9 cellular contexts compared by ENCODE assay signal in the genomic region with DNA sequence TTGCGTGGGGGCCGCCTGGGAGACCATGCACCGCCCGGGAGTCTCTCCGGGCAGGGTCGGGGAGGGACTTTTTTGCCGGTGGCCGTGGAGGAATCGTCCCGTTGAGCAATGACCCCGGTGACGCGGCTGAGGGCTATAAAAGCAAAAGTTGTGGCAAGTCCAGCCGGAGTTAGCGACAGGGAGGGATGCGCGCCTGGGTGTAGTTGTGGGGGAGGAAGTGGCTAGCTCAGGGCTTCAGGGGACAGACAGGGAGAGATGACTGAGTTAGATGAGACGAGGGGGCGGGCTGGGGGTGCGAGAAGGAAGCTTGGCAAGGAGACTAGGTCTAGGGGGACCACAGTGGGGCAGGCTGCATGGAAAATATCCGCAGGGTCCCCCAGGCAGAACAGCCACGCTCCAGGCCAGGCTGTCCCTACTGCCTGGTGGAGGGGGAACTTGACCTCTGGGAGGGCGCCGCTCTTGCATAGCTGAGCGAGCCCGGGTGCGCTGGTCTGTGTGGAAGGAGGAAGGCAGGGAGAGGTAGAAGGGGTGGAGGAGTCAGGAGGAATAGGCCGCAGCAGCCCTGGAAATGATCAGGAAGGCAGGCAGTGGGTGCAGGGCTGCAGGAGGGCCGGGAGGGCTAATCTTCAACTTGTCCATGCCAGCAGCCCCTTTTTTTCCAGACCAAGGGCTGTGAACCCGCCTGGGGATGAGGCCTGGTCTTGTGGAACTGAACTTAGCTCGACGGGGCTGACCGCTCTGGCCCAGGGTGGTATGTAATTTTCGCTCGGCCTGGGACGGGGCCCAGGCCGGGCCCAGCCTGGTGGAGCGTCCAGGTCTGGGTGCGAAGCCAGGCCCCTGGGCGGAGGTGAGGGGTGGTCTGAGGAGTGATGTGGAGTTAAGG. TPM values are rescaled to one million over a fixed set of nuclear protein-coding genes. Genes with fewer than 3 reads are reported as not detected.
A peak's percentile ranks its signal among the peaks of the same experiment; 100 is the strongest.
DNase-seq lines count a peak whose midpoint lies in the region; ATAC-seq, FAIRE-seq and TF ChIP-seq lines count a peak whose summit lies in the region.
"Had no signal": no experiment of that assay in that cellular context is flagged by ENCODE, and none has a peak within 500 bp of the region (broad histone marks: within the 10 kb centered on the region; RNA-seq: fewer than 3 reads in every experiment).

TSS of gene NEAT1 (plus strand) at position 166 of the 883 bp plus-strand sequence.

- H3K4me3 ChIP-seq in endothelial cell of umbilical vein (replicated peaks in 1 of 3; ENCODE audit: insufficient read depth in 1 of 3, low read depth in 1 of 3, low read length in 3 of 3) (peak within 1 kb of the TSS; percentile 52 to 95 (median 67)), mononuclear cell (ENCODE audit: low read length) (peak within 1 kb of the TSS; percentile 99)

- no peak within 1 kb of the TSS for H2AFZ ChIP-seq in endothelial cell of umbilical vein (ENCODE audit: low read depth, low read length)

- intact Hi-C loops in CD14-positive monocyte (cut with micrococcal nuclease), result loop anchor here (1.0 to 2.0 kb wide), 2 partner anchors 74 to 76 kb away; partner anchors contain the start of gene MALAT1 (in 1 of the 2)
- intact Hi-C loops in endothelial cell of umbilical vein (cut with micrococcal nuclease), result loop anchor here (1.0 kb wide), 3 partner anchors 41 to 192 kb away; partner anchors contain the start of genes PCNX3 and SLC25A45

- H3K4me2 ChIP-seq in endothelial cell of umbilical vein (ENCODE audit: insufficient read depth, low read length), result peak within 1 kb of the TSS; percentile 91

- POLR2A ChIA-PET in endothelial cell of umbilical vein (lab: Charles Lee), result interaction anchor here (0.6 to 10.0 kb wide), 21 partner anchors 7 to 192 kb away, joined by 3 to 127 read pairs (median 6); partner anchors contain the start of genes MALAT1, PCNX3, SCYL1 and SLC25A45

- no peaks in the 10 kb centered on the region for H3K9me3 ChIP-seq in endothelial cell of umbilical vein (replicated peaks; ENCODE audit: control insufficient read depth, insufficient read depth, low read length)
- H3K9me3 ChIP-seq in mononuclear cell (ENCODE audit: low read depth, low read length), result no peaks in the 10 kb centered on the region

- peak within 1 kb of the TSS; percentile 99 to 100 (median 100) for H3K27ac Mint-ChIP-seq in CD14-positive monocyte

- peak; percentile 98 for TF ChIP-seq POLR2A in endothelial cell of umbilical vein (IDR thresholded peaks at IDR 0.05; ENCODE audit: low read depth, low read length)

- no peaks in the 10 kb centered on the region for H3K27me3 ChIP-seq in endothelial cell of umbilical vein (ENCODE audit: control insufficient read depth in 2 of 2, insufficient read depth in 2 of 2, low read length in 2 of 2)
- H3K27me3 ChIP-seq in mononuclear cell (ENCODE audit: insufficient read depth, low read length), result no peaks in the 10 kb centered on the region

- FAIRE-seq in endothelial cell of umbilical vein (lab: Jason Lieb, UNC), result peak; percentile 74
- FAIRE-seq: TTC549 had no signal

- H3K4me1 ChIP-seq in endothelial cell of umbilical vein (ENCODE audit: control insufficient read depth, extremely low read depth, insufficient read depth, low read length), result peaks cover 47% of the 10 kb centered on the region
- peaks cover 57% of the 10 kb centered on the region for H3K4me1 ChIP-seq in mononuclear cell (ENCODE audit: insufficient read depth, low read length)

- H3K36me3 ChIP-seq in endothelial cell of umbilical vein (ENCODE audit: control insufficient read depth in 2 of 2, extremely low read depth in 1 of 2, insufficient read depth in 2 of 2, low read length in 2 of 2), result peaks cover 4 to 7% of the 10 kb centered on the region in 2 experiments

- H3K36me3 Mint-ChIP-seq in CD14-positive monocyte, result peaks cover 52% of the 10 kb centered on the region in 2 donors

- peak within 1 kb of the TSS; percentile 99 to 100 for H3K4me3 Mint-ChIP-seq in CD14-positive monocyte

- H3K27me3 Mint-ChIP-seq in CD14-positive monocyte (ENCODE audit: low read depth in 3 of 3), result peaks cover 0 to 35% (median 15%) of the 10 kb centered on the region in 3 donors

- no peaks in the 10 kb centered on the region for H4K20me1 ChIP-seq in endothelial cell of umbilical vein (replicated peaks; ENCODE audit: control insufficient read depth, extremely low read depth, insufficient read depth, low read length)

- CTCF ChIA-PET in endothelial cell of umbilical vein (lab: Charles Lee), result interaction anchor here (0.9 kb wide), 1 partner anchor 41 kb away, joined by 5 read pairs; the partner anchor contains the start of gene SLC25A45

- H3K9me3 Mint-ChIP-seq in CD14-positive monocyte, result peaks cover 6 to 23% (median 18%) of the 10 kb centered on the region in 7 donors

- BruUV-seq in endothelial cell of umbilical vein (replicated peaks; lab: Mats Ljungman, UMichigan), result no TSS peak

- dilution Hi-C loops in endothelial cell of umbilical vein (cut with MboI; ENCODE audit: extremely low pct_ligation_motif_present, low sequenced_read_pairs), result no loop called here

- TF ChIP-seq CTCF in CD14-positive monocyte (IDR thresholded peaks at IDR 0.05) (no peak), endothelial cell of umbilical vein (IDR thresholded peaks at IDR 0.05; ENCODE audit: extremely low read depth in 1 of 2, insufficient read depth in 1 of 2, low read depth in 1 of 2, low read length in 2 of 2) (no peak)

- peaks cover 70% of the 10 kb centered on the region for H3K79me2 ChIP-seq in endothelial cell of umbilical vein (ENCODE audit: control insufficient read depth, insufficient read depth, low read length)

- no peaks in the 10 kb centered on the region for H3K9me1 ChIP-seq in endothelial cell of umbilical vein (replicated peaks; ENCODE audit: control insufficient read depth, extremely low read depth, insufficient read depth, low read length)

- peak within 1 kb of the TSS; percentile 99 for H3K27ac ChIP-seq in endothelial cell of umbilical vein (ENCODE audit: insufficient read depth, low read depth, low read length)

- peak; percentile 99 for DNase-seq in CD14-positive monocyte (ENCODE audit: low spot score)
- DNase-seq in OCI-M1 (lab: John Stamatoyannopoulos, UW), result peak; percentile 96
- peak; percentile 93 for DNase-seq in activated T-cell treated with anti-CD3 and anti-CD28 coated beads for 1 hour (ENCODE audit: low read depth)
- peak; percentile 93 for DNase-seq in endothelial cell of umbilical vein (ENCODE audit: low read depth, low spot score)
- DNase-seq in stimulated activated CD8-positive, alpha-beta memory T cell treated with anti-CD3 and anti-CD28 coated beads, Interleukin-2, amount 100 ng/mL, for 48 hours (ENCODE audit: low read depth in 2 of 2), result peak; percentile 86 to 92

- ATAC-seq in HG02885 (IDR thresholded peaks at IDR 0.05; ENCODE audit: poor library complexity, unreplicated experiment) (peak; percentile 26), HG02840 (IDR thresholded peaks at IDR 0.05; ENCODE audit: low FRiP score, unreplicated experiment) (no peak)

- H3K9ac ChIP-seq in endothelial cell of umbilical vein (replicated peaks; ENCODE audit: extremely low read depth, insufficient read depth, low read length), result peak within 1 kb of the TSS; percentile 98

- H3K4me1 Mint-ChIP-seq in CD14-positive monocyte, result peaks cover 36% of the 10 kb centered on the region

TF ChIP-seq in endothelial cell of umbilical vein, 7 proteins besides CTCF, POLR2A, EP300 and RAD21:
- peak; percentile 34 for TF ChIP-seq MYC (IDR thresholded peaks at IDR 0.05; ENCODE audit: low read depth, low read length)
- TF ChIP-seq JUN (IDR thresholded peaks at IDR 0.05; ENCODE audit: borderline replicate concordance, insufficient read depth, insufficient read length, low read depth), result no peak
- TF ChIP-seq POLR2AphosphoS5 (IDR thresholded peaks at IDR 0.05; ENCODE audit: insufficient read depth, low read depth, low read length), result peak; percentile 100
- peak; percentile 16 for TF ChIP-seq GATA2 (IDR thresholded peaks at IDR 0.05; ENCODE audit: insufficient read depth, insufficient read length, low read depth, low read length)
- no peak for TF ChIP-seq EZH2 (IDR thresholded peaks at IDR 0.05; ENCODE audit: borderline replicate concordance, low read depth, low read length, severe bottlenecking)
- TF ChIP-seq FOS (IDR thresholded peaks at IDR 0.05; ENCODE audit: borderline replicate concordance, insufficient read depth, low read length), result no peak
- peak; percentile 34 for TF ChIP-seq MAX (IDR thresholded peaks at IDR 0.05; ENCODE audit: insufficient read depth, insufficient read length)

RNA-seq across cellular contexts. Expression of gene NEAT1, which starts in this region (rescaled TPM):
- polyA plus RNA-seq in CD14-positive monocyte (1 to 10 TPM in 1 of 2 donors, under 1 TPM in 1; 0.90 to 1.3 TPM), endothelial cell of umbilical vein (34.4 and 43.3 TPM in 2 replicates)
- total RNA-seq in endothelial cell of umbilical vein (957 and 1,053 TPM in 2 replicates), mononuclear cell (198 TPM)
- polyA plus RNA-seq in endothelial cell of umbilical vein (2011; cell fraction: cytosol; rRNA removed), result 15.1 and 49.9 TPM in 2 replicates
- polyA plus RNA-seq in endothelial cell of umbilical vein (2011; cell fraction: nucleus; rRNA removed), result 443 and 462 TPM in 2 replicates
- 254 and 310 TPM in 2 replicates for polyA plus RNA-seq in endothelial cell of umbilical vein (2012)
- 900 and 1,086 TPM in 2 replicates for polyA minus RNA-seq in endothelial cell of umbilical vein
- polyA minus RNA-seq in endothelial cell of umbilical vein (2011; cell fraction: cytosol; rRNA and poly(A)+ RNA removed), result 31.7 TPM
- 1,191 and 1,444 TPM in 2 replicates for polyA minus RNA-seq in endothelial cell of umbilical vein (2011; cell fraction: nucleus; rRNA and poly(A)+ RNA removed)

Comparison
In these comparisons a context has a peak if more than half of its experiments do, and no peak if none do; other contexts are left out.
1. RNA of gene NEAT1 (polyA plus RNA-seq): 15.1 to 462 TPM in endothelial cell of umbilical vein; 0.90 to 1.3 TPM in CD14-positive monocyte; every median in the first group is over 4 times any median in the second.
2. Peak in every context shown above with its lines, with median percentiles within 50 percentile points of each other: DNase-seq.